ENCODE assay signal across 24 cellular contexts in the genomic region with DNA sequence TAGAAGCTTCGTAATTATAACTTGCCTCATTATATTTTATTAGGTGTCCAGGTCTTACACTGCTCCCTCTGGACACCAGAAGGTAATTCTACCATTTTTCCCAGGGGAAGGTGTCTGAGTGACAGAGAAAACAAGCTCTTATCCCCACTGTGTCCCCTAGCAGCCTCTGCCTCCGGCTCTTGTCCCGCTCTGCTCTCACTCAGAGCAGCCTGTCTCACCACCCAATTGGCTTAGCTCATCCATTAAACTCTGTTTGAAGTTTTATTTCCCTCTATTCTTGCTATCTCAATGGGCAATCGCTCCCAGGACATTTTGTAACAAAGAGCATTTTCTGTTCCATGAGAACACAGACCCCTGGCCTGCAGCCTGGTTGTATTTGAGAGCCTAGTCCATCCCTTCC.
"Had no signal": no experiment of that assay in that cellular context is flagged by ENCODE, and none has a peak within 500 bp of the region (broad histone marks: within the 10 kb centered on the region; RNA-seq: fewer than 3 reads in every experiment).

No MANE protein-coding gene starts in this region.

- H3K27ac ChIP-seq: brain microvascular endothelial cell had no signal

- H3K27me3 ChIP-seq: brain microvascular endothelial cell had no signal

- H3K36me3 ChIP-seq: brain microvascular endothelial cell had no signal

- DNase-seq: activated CD4-positive, alpha-beta memory T cell treated with anti-CD3 and anti-CD28 coated beads, Interleukin-2, amount 10 ng/mL, durations not matched to agents 7 days and 5 days; activated CD4-positive, alpha-beta T cell treated with anti-CD3 and anti-CD28 coated beads for 1 hour; activated CD4-positive, alpha-beta T cell treated with anti-CD3 and anti-CD28 coated beads for 4 hours; activated CD4-positive, alpha-beta T cell treated with anti-CD3 and anti-CD28 coated beads, Interleukin-2, amount 10 ng/mL, durations not matched to agents 7 days and 5 days; activated CD4-positive, alpha-beta T cell treated with anti-CD3 and anti-CD28 coated beads, Interleukin-2, amount 50 U/mL, for 4 hours; activated CD4-positive, CD25-positive, alpha-beta regulatory T cell; activated CD8-positive, alpha-beta memory T cell treated with anti-CD3 and anti-CD28 coated beads, Interleukin-2, amount 50 U/mL, for 48 hours; activated effector memory CD4-positive, alpha-beta T cell treated with Interleukin-2 at 50 U/mL for 16 hours; activated gamma-delta T cell treated with Interleukin-2 at 50 U/mL for 16 hours; activated naive CD4-positive, alpha-beta T cell treated with anti-CD3 and anti-CD28 coated beads, Interleukin-2, amount 50 U/mL, for 16 hours; activated naive CD4-positive, alpha-beta T cell treated with Interleukin-2 at 50 U/mL for 16 hours; activated T-cell treated with anti-CD3 and anti-CD28 coated beads for 4 hours; activated T-cell treated with anti-CD3 and anti-CD28 coated beads, Interleukin-2, amount 50 U/mL, for 24 hours; activated T-cell treated with anti-CD3 and anti-CD28 coated beads, Interleukin-2, amount 50 U/mL, for 72 hours; amniotic stem cell; anterior cingulate cortex; brain microvascular endothelial cell; caudate nucleus; cortex of kidney; dermis blood vessel endothelial cell; effector CD4-positive, alpha-beta T cell; effector memory CD8-positive, alpha-beta T cell; erythroblast; foreskin fibroblast had no signal
